In the genomic region with DNA sequence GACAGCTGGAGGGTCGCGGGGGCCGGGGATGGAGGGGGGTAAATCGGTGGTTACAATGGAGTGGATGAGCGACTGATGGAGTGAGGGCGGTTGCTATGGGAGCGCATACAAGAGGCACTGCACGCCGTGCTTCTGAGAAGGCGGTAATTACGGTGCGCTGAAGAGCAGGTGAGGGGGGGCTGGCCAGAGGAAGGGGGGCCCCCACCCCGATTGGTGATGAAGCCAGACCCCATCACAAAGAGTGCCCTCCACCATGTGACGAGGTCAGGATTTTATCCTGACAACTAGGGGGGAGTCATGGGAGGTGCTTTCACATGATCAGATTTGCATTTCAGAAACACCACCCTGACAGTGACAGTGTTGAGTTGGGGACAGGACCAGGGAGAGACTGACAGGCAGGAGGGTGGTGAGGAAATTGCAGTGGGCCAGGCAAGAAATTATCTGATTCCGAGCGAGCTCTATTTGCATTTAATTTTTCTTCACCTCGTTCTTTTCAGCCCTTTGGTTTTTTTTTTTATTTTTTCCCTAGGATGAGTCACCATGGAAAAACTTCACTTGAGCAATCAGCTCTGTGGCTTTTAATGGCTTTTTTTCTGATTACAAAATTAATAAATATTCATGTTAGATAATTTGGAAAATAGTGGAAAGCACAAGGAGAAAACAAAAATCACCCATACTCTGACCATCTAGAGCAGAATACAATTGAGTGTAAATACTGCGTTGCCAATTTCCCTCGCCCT, we compare ENCODE assay signal across 9 cellular contexts. TPM values are rescaled to one million over a fixed set of nuclear protein-coding genes. Genes with fewer than 3 reads are reported as not detected.
DNase-seq lines count a peak whose midpoint lies in the region; ATAC-seq, FAIRE-seq and TF ChIP-seq lines count a peak whose summit lies in the region.
"Had no signal": no experiment of that assay in that cellular context is flagged by ENCODE, and none has a peak within 500 bp of the region (broad histone marks: within the 10 kb centered on the region; RNA-seq: fewer than 3 reads in every experiment).

No MANE protein-coding gene starts in this region.

- H2AK5ac ChIP-seq in trophoblast cell (ENCODE audit: low read length), result peak overlapping the region; percentile 45

- TF ChIP-seq POLR2A in endothelial cell of umbilical vein (IDR thresholded peaks at IDR 0.05; ENCODE audit: low read depth, low read length) (no peak), body of pancreas (IDR thresholded peaks at IDR 0.05) (no peak)

- H3K23ac ChIP-seq in trophoblast cell (ENCODE audit: low read length), result no peak overlapping the region

- H3K27ac ChIP-seq in endothelial cell of umbilical vein (ENCODE audit: insufficient read depth, low read depth, low read length) (no peak overlapping the region), trophoblast cell (ENCODE audit: low read depth, low read length) (peak overlapping the region; percentile 5), body of pancreas (peak overlapping the region in 2 of 4 donors; percentile 26 to 28)

- H2BK5ac ChIP-seq in trophoblast cell (ENCODE audit: low read depth, low read length, poor library complexity), result peak overlapping the region; percentile 47

- CTCF ChIA-PET in endothelial cell of umbilical vein (lab: Charles Lee), result interaction anchor here (0.8 to 1.1 kb wide), 5 partner anchors 13 to 406 kb away, joined by 3 to 5 read pairs (median 4); no protein-coding TSS in a partner anchor

- H3K9ac ChIP-seq in endothelial cell of umbilical vein (replicated peaks; ENCODE audit: extremely low read depth, insufficient read depth, low read length), result no peak overlapping the region
- no peak overlapping the region for H3K9ac ChIP-seq in trophoblast cell (ENCODE audit: low read length)

- peaks cover 55% of the 10 kb centered on the region for H3K79me1 ChIP-seq in trophoblast cell (ENCODE audit: low read length)

- H3K36me3 ChIP-seq in endothelial cell of umbilical vein (ENCODE audit: control insufficient read depth in 2 of 2, extremely low read depth in 1 of 2, insufficient read depth in 2 of 2, low read length in 2 of 2) (no peaks in the 10 kb centered on the region), trophoblast cell (ENCODE audit: control insufficient read depth in 1 of 2, insufficient read depth in 2 of 2, low read length in 2 of 2) (no peaks in the 10 kb centered on the region), body of pancreas (replicated peaks in 1 of 2; ENCODE audit: insufficient read depth in 1 of 2, low read depth in 2 of 2) (no peaks in the 10 kb centered on the region)

- peak overlapping the region; percentile 53 for H2AFZ ChIP-seq in endothelial cell of umbilical vein (ENCODE audit: low read depth, low read length)
- no peak overlapping the region for H2AFZ ChIP-seq in trophoblast cell (ENCODE audit: insufficient read depth, low read length, poor library complexity)

- peak overlapping the region; percentile 63 for H3K18ac ChIP-seq in trophoblast cell (ENCODE audit: low read length)

- FAIRE-seq in endothelial cell of umbilical vein (lab: Jason Lieb, UNC), result peak; percentile 61
- FAIRE-seq in D721Med (lab: Jason Lieb, UNC), result no peak

- peak overlapping the region; percentile 96 for H2BK12ac ChIP-seq in trophoblast cell (ENCODE audit: low read length)

- no TSS peak for BruUV-seq in endothelial cell of umbilical vein (replicated peaks; lab: Mats Ljungman, UMichigan)

- dilution Hi-C loops in endothelial cell of umbilical vein (cut with MboI; ENCODE audit: extremely low pct_ligation_motif_present, low sequenced_read_pairs), result no loop called here

- peak overlapping the region; percentile 68 for H3K14ac ChIP-seq in trophoblast cell (ENCODE audit: low read length)

- peak overlapping the region; percentile 95 for H4K91ac ChIP-seq in trophoblast cell (ENCODE audit: low read depth, low read length)

- no peaks in the 10 kb centered on the region for H3K9me1 ChIP-seq in endothelial cell of umbilical vein (replicated peaks; ENCODE audit: control insufficient read depth, extremely low read depth, insufficient read depth, low read length)

- intact Hi-C loops in endothelial cell of umbilical vein (cut with micrococcal nuclease) (no loop called here), body of pancreas (cut with DNase I) (no loop called here)

- H3K4me3 ChIP-seq in endothelial cell of umbilical vein (replicated peaks in 1 of 3; ENCODE audit: insufficient read depth in 1 of 3, low read depth in 1 of 3, low read length in 3 of 3) (no peak overlapping the region), trophoblast cell (ENCODE audit: low read depth, low read length) (no peak overlapping the region), body of pancreas (no peak overlapping the region)

- no peaks in the 10 kb centered on the region for H4K20me1 ChIP-seq in endothelial cell of umbilical vein (replicated peaks; ENCODE audit: control insufficient read depth, extremely low read depth, insufficient read depth, low read length)

- H4K12ac ChIP-seq in trophoblast cell (ENCODE audit: low read depth, low read length), result no peak overlapping the region

- no peak for TF ChIP-seq CTCF in endothelial cell of umbilical vein (IDR thresholded peaks at IDR 0.05; ENCODE audit: extremely low read depth in 1 of 2, insufficient read depth in 1 of 2, low read depth in 1 of 2, low read length in 2 of 2)
- TF ChIP-seq CTCF in body of pancreas (IDR thresholded peaks at IDR 0.05), result no peak
- no peak for TF ChIP-seq CTCF in D721Med (IDR thresholded peaks at IDR 0.05; ENCODE audit: insufficient read depth, missing control alignments)

- WGBS in trophoblast cell (ENCODE audit: extremely low coverage, insufficient coverage, insufficient read length), result no CpG with 5 or more reads among the region's 19 CpGs
- WGBS in body of pancreas, 2 donors, result 71 to 72% methylated on average over 19 of the region's 19 CpGs

- H3K9me3 ChIP-seq in endothelial cell of umbilical vein (replicated peaks; ENCODE audit: control insufficient read depth, insufficient read depth, low read length) (no peaks in the 10 kb centered on the region), trophoblast cell (ENCODE audit: insufficient read depth, low read depth, low read length) (peaks cover 2% of the 10 kb centered on the region), body of pancreas (no peaks in the 10 kb centered on the region)

- H3K4ac ChIP-seq in trophoblast cell (ENCODE audit: low read depth, low read length), result no peak overlapping the region

- peaks cover 4% of the 10 kb centered on the region for H3K4me1 ChIP-seq in endothelial cell of umbilical vein (ENCODE audit: control insufficient read depth, extremely low read depth, insufficient read depth, low read length)
- peaks cover 52% of the 10 kb centered on the region in 2 experiments for H3K4me1 ChIP-seq in trophoblast cell (ENCODE audit: control insufficient read depth in 1 of 2, insufficient read depth in 2 of 2, low read length in 2 of 2)
- H3K4me1 ChIP-seq in body of pancreas, result peaks cover 14% of the 10 kb centered on the region

- no peak for ATAC-seq in body of pancreas

- H3K4me2 ChIP-seq in endothelial cell of umbilical vein (ENCODE audit: insufficient read depth, low read length), result no peak overlapping the region
- H3K4me2 ChIP-seq in trophoblast cell (ENCODE audit: low read length), result no peak overlapping the region

- POLR2A ChIA-PET in endothelial cell of umbilical vein (lab: Charles Lee), result no interaction called here

- H3K79me2 ChIP-seq in endothelial cell of umbilical vein (ENCODE audit: control insufficient read depth, insufficient read depth, low read length) (no peaks in the 10 kb centered on the region), trophoblast cell (ENCODE audit: control insufficient read depth, insufficient read depth, low read length, poor library complexity) (peaks cover 11% of the 10 kb centered on the region)

- no peaks in the 10 kb centered on the region for H3K27me3 ChIP-seq in endothelial cell of umbilical vein (ENCODE audit: control insufficient read depth in 2 of 2, insufficient read depth in 2 of 2, low read length in 2 of 2)
- H3K27me3 ChIP-seq in trophoblast cell (ENCODE audit: insufficient read depth, low read length), result no peaks in the 10 kb centered on the region
- H3K27me3 ChIP-seq in body of pancreas, result no peaks in the 10 kb centered on the region

- peak overlapping the region; percentile 82 for H4K8ac ChIP-seq in trophoblast cell (ENCODE audit: low read depth, low read length)

- DNase-seq in DMS153 treated with DMSO at 0.1 percent for 48 hours (lab: John Stamatoyannopoulos, UW; ENCODE audit: unreplicated experiment) (peak; percentile 49), NCI-H345 (lab: John Stamatoyannopoulos, UW) (peak; percentile 92), endothelial cell of umbilical vein (ENCODE audit: low read depth, low spot score) (peak; percentile 62), trophoblast cell (peak in 1 of 2 donors; percentile 69), body of pancreas (no peak), D721Med (ENCODE audit: insufficient read length, low spot score) (no peak)
- no peak for DNase-seq in stimulated activated CD4-positive, alpha-beta T cell treated with anti-CD3 and anti-CD28 coated beads, Interleukin-2, amount 100 ng/mL, for 48 hours
- DNase-seq in stimulated activated naive CD4-positive, alpha-beta T cell (lab: John Stamatoyannopoulos, UW), result no peak

- peak overlapping the region; percentile 62 for H2BK120ac ChIP-seq in trophoblast cell (ENCODE audit: insufficient read depth, low read length, poor library complexity)

RNA-seq across cellular contexts. Expression of a gene that starts 7.9 kb away (rescaled TPM):
- not detected in 2 replicates for total RNA-seq in endothelial cell of umbilical vein
- not detected in 2 replicates for polyA plus RNA-seq in endothelial cell of umbilical vein
- not detected in 2 replicates for polyA plus RNA-seq in endothelial cell of umbilical vein (2011; cell fraction: cytosol; rRNA removed)
- polyA plus RNA-seq in endothelial cell of umbilical vein (2011; cell fraction: nucleus; rRNA removed), result not detected in 2 replicates
- polyA plus RNA-seq in endothelial cell of umbilical vein (2012), result not detected in 2 replicates
- polyA minus RNA-seq in endothelial cell of umbilical vein, result not detected in 2 replicates
- not detected for polyA minus RNA-seq in endothelial cell of umbilical vein (2011; cell fraction: cytosol; rRNA and poly(A)+ RNA removed)
- polyA minus RNA-seq in endothelial cell of umbilical vein (2011; cell fraction: nucleus; rRNA and poly(A)+ RNA removed), result not detected in 2 replicates
- polyA plus RNA-seq in trophoblast cell (2013), result 0.07 and 0.32 TPM in 2 replicates
- total RNA-seq in body of pancreas, result not detected
- total RNA-seq: temporal lobe had no signal

RNA-seq across cellular contexts. Expression of a gene that starts 27.8 kb away (rescaled TPM):
- total RNA-seq in endothelial cell of umbilical vein, result not detected in 2 replicates
- not detected in 2 replicates for polyA plus RNA-seq in endothelial cell of umbilical vein
- not detected in 2 replicates for polyA plus RNA-seq in endothelial cell of umbilical vein (2011; cell fraction: cytosol; rRNA removed)
- polyA plus RNA-seq in endothelial cell of umbilical vein (2011; cell fraction: nucleus; rRNA removed), result not detected in 2 replicates
- not detected in 2 replicates for polyA plus RNA-seq in endothelial cell of umbilical vein (2012)
- not detected in 2 replicates for polyA minus RNA-seq in endothelial cell of umbilical vein
- polyA minus RNA-seq in endothelial cell of umbilical vein (2011; cell fraction: cytosol; rRNA and poly(A)+ RNA removed), result not detected
- polyA minus RNA-seq in endothelial cell of umbilical vein (2011; cell fraction: nucleus; rRNA and poly(A)+ RNA removed), result not detected in 2 replicates
- 0.14 TPM in 2 replicates for polyA plus RNA-seq in trophoblast cell (2013)
- total RNA-seq in body of pancreas, result over 10,000 TPM; 26,456 to 42,834 TPM
- total RNA-seq: temporal lobe had no signal

RNA-seq across cellular contexts. Expression of a gene that starts 59.5 kb away (rescaled TPM):
- total RNA-seq in endothelial cell of umbilical vein (not detected in 2 replicates), body of pancreas (10 to 100 TPM in 1 of 2 donors, 1 to 10 TPM in 1; 9.6 to 10.2 TPM)
- 0.22 and 0.36 TPM in 2 replicates for polyA plus RNA-seq in endothelial cell of umbilical vein
- polyA plus RNA-seq in endothelial cell of umbilical vein (2011; cell fraction: cytosol; rRNA removed), result 0.52 and 0.56 TPM in 2 replicates
- polyA plus RNA-seq in endothelial cell of umbilical vein (2011; cell fraction: nucleus; rRNA removed), result 0.60 and 1.1 TPM in 2 replicates
- polyA plus RNA-seq in endothelial cell of umbilical vein (2012), result 16.0 and 17.1 TPM in 2 replicates
- 0.12 and 0.30 TPM in 2 replicates for polyA minus RNA-seq in endothelial cell of umbilical vein
- polyA minus RNA-seq in endothelial cell of umbilical vein (2011; cell fraction: cytosol; rRNA and poly(A)+ RNA removed), result 3.8 TPM
- polyA minus RNA-seq in endothelial cell of umbilical vein (2011; cell fraction: nucleus; rRNA and poly(A)+ RNA removed), result 0.24 and 1.2 TPM in 2 replicates
- 2.5 and 3.8 TPM in 2 replicates for polyA plus RNA-seq in trophoblast cell (2013)
- total RNA-seq: temporal lobe had no signal

Comparison
In these comparisons a context has a peak if more than half of its experiments do, and no peak if none do; other contexts are left out.
1. DNase-seq: peak in DMS153 treated with DMSO at 0.1 percent for 48 hours (single experiment), NCI-H345 (single experiment) and endothelial cell of umbilical vein (single experiment); none in body of pancreas (0 of 4), stimulated activated CD4-positive, alpha-beta T cell treated with anti-CD3 and anti-CD28 coated beads, Interleukin-2, amount 100 ng/mL, for 48 hours (0 of 2), stimulated activated naive CD4-positive, alpha-beta T cell (0 of 6) and D721Med (single experiment).
2. RNA of a gene that starts 27.8 kb away (total RNA-seq): 26,456 to 42,834 TPM in body of pancreas; not detected in endothelial cell of umbilical vein; every median in the first group is over 1,000 times any median in the second.